1 cellular context compared by ENCODE assay signal in the genomic region with DNA sequence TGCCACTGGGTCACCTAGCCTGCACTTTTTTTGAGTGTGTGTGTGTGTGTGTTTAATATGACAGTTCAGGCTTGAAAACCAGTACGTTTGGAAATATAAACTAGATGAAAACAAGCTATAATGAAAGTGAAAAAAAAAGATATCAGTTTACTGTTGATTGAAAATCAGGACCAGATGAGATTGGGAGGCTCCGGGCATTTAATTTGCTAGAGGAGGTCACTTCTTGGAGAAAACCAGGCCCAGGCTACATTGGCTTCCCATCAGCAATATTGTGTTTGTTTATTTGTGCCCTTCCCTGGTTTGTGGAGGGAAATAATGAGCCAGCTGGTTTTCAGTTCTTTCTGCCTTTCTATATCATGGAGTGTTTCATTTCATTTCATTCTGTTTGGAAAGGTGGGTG.
TF ChIP-seq lines count a peak whose summit lies in the region.

No MANE protein-coding gene starts in this region.

TF ChIP-seq in IMR-90, 13 proteins besides CTCF, POLR2A, EP300 and RAD21 (continued from another document):
- TF ChIP-seq ELK1 (IDR thresholded peaks at IDR 0.05; ENCODE audit: borderline replicate concordance, low read depth, low read length): no peak
- no peak for TF ChIP-seq MAZ (IDR thresholded peaks at IDR 0.05; ENCODE audit: borderline replicate concordance, low read depth, low read length)
- TF ChIP-seq MXI1 (IDR thresholded peaks at IDR 0.05; ENCODE audit: borderline replicate concordance, low read depth, low read length): no peak
